ENCODE assay signal across 2 cellular contexts in genomic region chr21:44931501-44932365, GRCh38.
TF ChIP-seq lines count a peak whose summit lies in the region.

No MANE protein-coding gene starts in this region.

TF ChIP-seq in K562, 482 proteins besides CTCF, POLR2A, EP300 and RAD21 (continues in another document):
- peak; percentile 54; the same call in 1 of the 2 replicates for TF ChIP-seq ZBTB33 (CRISPR knock-in tag; IDR thresholded peaks at IDR 0.05)
- no peak for TF ChIP-seq L3MBTL2 (IDR thresholded peaks at IDR 0.05)
- TF ChIP-seq ZNF23 (CRISPR knock-in tag; IDR thresholded peaks at IDR 0.05) = no peak
- TF ChIP-seq ERF (CRISPR knock-in tag; IDR thresholded peaks at IDR 0.05) = 0 out of 2 replicates have a peak, but pooled peaks have one; percentile 23
- TF ChIP-seq NRF1 (conservative IDR thresholded peaks at IDR 0.05 in 1 of 2, IDR thresholded peaks at IDR 0.05 in 1 of 2) = 0 out of 4 replicates have a peak, but pooled peaks have one; percentile 26 to 50
- TF ChIP-seq HDAC1 (IDR thresholded peaks at IDR 0.05) = no peak
- TF ChIP-seq PYGO2 (tag; IDR thresholded peaks at IDR 0.05) = no peak
- TF ChIP-seq CREB3L1 (IDR thresholded peaks at IDR 0.05; ENCODE audit: borderline replicate concordance, low read depth) = no peak
- no peak for TF ChIP-seq MBD1 (CRISPR knock-in tag; IDR thresholded peaks at IDR 0.05)
- no peak for TF ChIP-seq TFAP4 (CRISPR knock-in tag; IDR thresholded peaks at IDR 0.05; ENCODE audit: borderline replicate concordance)
- TF ChIP-seq SREBF1 (IDR thresholded peaks at IDR 0.05; ENCODE audit: borderline replicate concordance, low read depth, low read length) = no peak
- no peak for TF ChIP-seq SMARCA4 (IDR thresholded peaks at IDR 0.05)
- no peak for TF ChIP-seq NFYB (IDR thresholded peaks at IDR 0.05; ENCODE audit: extremely low read depth, insufficient read length)
- TF ChIP-seq ZKSCAN3 (CRISPR knock-in tag; IDR thresholded peaks at IDR 0.05) = no peak
- no peak for TF ChIP-seq MCM3 (IDR thresholded peaks at IDR 0.05)
- peak; percentile 63 for TF ChIP-seq POLR2G (IDR thresholded peaks at IDR 0.05; ENCODE audit: low read depth, low read length)
- no peak for TF ChIP-seq TRIM25 (IDR thresholded peaks at IDR 0.05; ENCODE audit: borderline replicate concordance)
- no peak for TF ChIP-seq SAFB (IDR thresholded peaks at IDR 0.05; ENCODE audit: borderline replicate concordance, low read depth, low read length)
- TF ChIP-seq TAL1 (IDR thresholded peaks at IDR 0.05) = no peak
- TF ChIP-seq ZBTB7A (IDR thresholded peaks at IDR 0.05; ENCODE audit: borderline replicate concordance, control insufficient read depth, low read depth, low read length) = peak; percentile 15; the same call in 1 of the 2 replicates
- TF ChIP-seq KAT7 (CRISPR knock-in tag; IDR thresholded peaks at IDR 0.05; ENCODE audit: borderline replicate concordance) = no peak
- TF ChIP-seq SMAD2 (IDR thresholded peaks at IDR 0.05; ENCODE audit: low read depth, low read length) = no peak
- TF ChIP-seq FOXJ3 (CRISPR knock-in tag; IDR thresholded peaks at IDR 0.05) = no peak

TF ChIP-seq in HEK293T, 16 proteins besides CTCF, POLR2A, EP300 and RAD21:
- no peak for TF ChIP-seq CTBP1 (IDR thresholded peaks at IDR 0.05; ENCODE audit: borderline replicate concordance)
- no peak for TF ChIP-seq ARNT (IDR thresholded peaks at IDR 0.05)
- no peak for TF ChIP-seq PKNOX1 (IDR thresholded peaks at IDR 0.05)
- TF ChIP-seq SP1 (IDR thresholded peaks at IDR 0.05) = no peak
- no peak for TF ChIP-seq TARDBP (IDR thresholded peaks at IDR 0.05)
- no peak for TF ChIP-seq L3MBTL2 (conservative IDR thresholded peaks at IDR 0.05)
- no peak for TF ChIP-seq FOXK2 (IDR thresholded peaks at IDR 0.05)
- no peak for TF ChIP-seq LEF1 (IDR thresholded peaks at IDR 0.05; ENCODE audit: borderline replicate concordance)
- no peak for TF ChIP-seq ZNF384 (IDR thresholded peaks at IDR 0.05)
- TF ChIP-seq FOXM1 (IDR thresholded peaks at IDR 0.05; ENCODE audit: borderline replicate concordance) = no peak
- no peak for TF ChIP-seq SUZ12 (IDR thresholded peaks at IDR 0.05)
- no peak for TF ChIP-seq HDGF (IDR thresholded peaks at IDR 0.05; ENCODE audit: borderline replicate concordance)
- no peak for TF ChIP-seq ELF4 (IDR thresholded peaks at IDR 0.05)
- TF ChIP-seq FOXA1 (IDR thresholded peaks at IDR 0.05) = no peak
- TF ChIP-seq BHLHE40 (IDR thresholded peaks at IDR 0.05; ENCODE audit: borderline replicate concordance) = no peak
